9 cellular contexts compared by ENCODE assay signal in genomic region chr2:20438334-20439192, GRCh38. TPM values are rescaled to one million over a fixed set of nuclear protein-coding genes. Genes with fewer than 3 reads are reported as not detected.
DNase-seq lines count a peak whose midpoint lies in the region; ATAC-seq and TF ChIP-seq lines count a peak whose summit lies in the region.
"Had no signal": no experiment of that assay in that cellular context is flagged by ENCODE, and none has a peak within 500 bp of the region (broad histone marks: within the 10 kb centered on the region; RNA-seq: fewer than 3 reads in every experiment).

No MANE protein-coding gene starts in this region.

- H3K4me1 ChIP-seq in right lobe of liver (peaks cover 0 to 36% (median 14%) of the 10 kb centered on the region in 4 donors), SJCRH30 (peaks cover 23% of the 10 kb centered on the region)

- ATAC-seq in right lobe of liver (peak; percentile 79 to 89 (median 80)), GM18498 (IDR thresholded peaks at IDR 0.05; ENCODE audit: unreplicated experiment) (no peak), HG02884 (IDR thresholded peaks at IDR 0.05; ENCODE audit: unreplicated experiment) (no peak)

- H3K27me3 Mint-ChIP-seq in MCF 10A (ENCODE audit: insufficient read depth, unreplicated experiment) = no peaks in the 10 kb centered on the region

- H3K4me3 ChIP-seq in right lobe of liver (peak overlapping the region in 2 of 3 donors; percentile 20 to 27), SJCRH30 (no peak overlapping the region)

- peak; percentile 99 for TF ChIP-seq POLR2A in right lobe of liver (IDR thresholded peaks at IDR 0.05)

- CTCF ChIA-PET in MCF 10A (lab: Yijun Ruan, JAX) = interaction anchor here (0.7 to 8.6 kb wide), 20 partner anchors 8 to 641 kb away, joined by 3 to 125 read pairs (median 5); partner anchors contain the start of genes HS1BP3 and RHOB

- intact Hi-C loops in MCF 10A (cut with micrococcal nuclease) (loop anchor here (2.0 kb wide), 2 partner anchors 28 to 42 kb away; no protein-coding TSS in a partner anchor), right lobe of liver (cut with DNase I) (no loop called here)

- H3K27ac ChIP-seq in right lobe of liver (peak overlapping the region; percentile 68 to 96 (median 89)), SJCRH30 (no peak overlapping the region)
- H3K27ac ChIP-seq: VCaP had no signal

- TF ChIP-seq CTCF in MCF 10A (IDR thresholded peaks at IDR 0.05; ENCODE audit: unreplicated experiment) (no peak), right lobe of liver (IDR thresholded peaks at IDR 0.05) (no peak)

- no peaks in the 10 kb centered on the region for H3K27me3 ChIP-seq in right lobe of liver
- no peaks in the 10 kb centered on the region for H3K27me3 ChIP-seq in SJCRH30

- BruUV-seq in MCF 10A (replicated peaks; lab: Mats Ljungman, UMichigan) = TSS peak; percentile 92

- no peaks in the 10 kb centered on the region for H3K36me3 ChIP-seq in right lobe of liver
- H3K36me3 ChIP-seq in SJCRH30 = no peaks in the 10 kb centered on the region

- DNase-seq in activated effector memory CD4-positive, alpha-beta T cell treated with anti-CD3 and anti-CD28 coated beads, Interleukin-2, amount 50 U/mL, for 16 hours = peak; percentile 34
- no peak for DNase-seq in activated effector memory CD4-positive, alpha-beta T cell treated with Interleukin-2 at 50 U/mL for 16 hours
- DNase-seq in MCF 10A (ENCODE audit: unreplicated experiment) (peak; percentile 89), right lobe of liver (peak in 2 of 3 donors; percentile 48 to 54), SJCRH30 (no peak), NCI-H526 (lab: John Stamatoyannopoulos, UW) (no peak)

- H3K9me3 ChIP-seq in right lobe of liver (no peaks in the 10 kb centered on the region), SJCRH30 (replicated peaks) (no peaks in the 10 kb centered on the region)

- POLR2A ChIA-PET in MCF 10A (lab: Yijun Ruan, JAX) = interaction anchor here (0.7 to 4.4 kb wide), 28 partner anchors 9 to 213 kb away, joined by 3 to 35 read pairs (median 5); partner anchors contain the start of genes HS1BP3 and RHOB

- H3K4me3 Mint-ChIP-seq in MCF 10A (ENCODE audit: unreplicated experiment) = peak overlapping the region; percentile 66

- H3K4me1 Mint-ChIP-seq in MCF 10A (ENCODE audit: insufficient read depth, unreplicated experiment) = peaks cover 26% of the 10 kb centered on the region

- H3K9me3 Mint-ChIP-seq in MCF 10A (ENCODE audit: unreplicated experiment) = no peaks in the 10 kb centered on the region

- peak overlapping the region; percentile 82 for H3K27ac Mint-ChIP-seq in MCF 10A (ENCODE audit: low read depth, unreplicated experiment)

- no peaks in the 10 kb centered on the region for H3K36me3 Mint-ChIP-seq in MCF 10A (ENCODE audit: insufficient read depth, unreplicated experiment)

- WGBS in right lobe of liver (ENCODE audit: insufficient coverage, low coverage, low lambda C conversion rate, missing lambda C conversion rate) = 24% methylated on average over 5 of the region's 7 CpGs

RNA-seq across cellular contexts. Expression of gene RHOB, which starts 8.3 kb away (rescaled TPM):
- total RNA-seq in MCF 10A (2022) (28.1 and 45.7 TPM in 2 replicates), right lobe of liver (100 to 1,000 TPM; 185 to 656 (median 388) TPM)
- total RNA-seq in SJCRH30 (2014; rRNA removed; shearing (Covaris generic)) = 138 and 146 TPM in 2 replicates

Comparison
In these comparisons a context has a peak if more than half of its experiments do, and no peak if none do; other contexts are left out.
1. DNase-seq: peak in activated effector memory CD4-positive, alpha-beta T cell treated with anti-CD3 and anti-CD28 coated beads, Interleukin-2, amount 50 U/mL, for 16 hours (single experiment), MCF 10A (single experiment) and right lobe of liver (2 of 3); none in activated effector memory CD4-positive, alpha-beta T cell treated with Interleukin-2 at 50 U/mL for 16 hours (single experiment), SJCRH30 (0 of 2) and NCI-H526 (0 of 2).
2. ATAC-seq: peak in right lobe of liver (4 of 4); none in GM18498 (single experiment) and HG02884 (single experiment).